ENCODE assay signal across 8 cellular contexts in genomic region chrX:136909706-136910564, GRCh38. TPM values are rescaled to one million over a fixed set of nuclear protein-coding genes. Genes with fewer than 3 reads are reported as not detected.
DNase-seq lines count a peak whose midpoint lies in the region; ATAC-seq and TF ChIP-seq lines count a peak whose summit lies in the region.

No MANE protein-coding gene starts in this region.

- DNase-seq in C1 segment of cervical spinal cord (lab: John Stamatoyannopoulos, UW) (peak in 12 of 14 donors; percentile 17 to 93 (median 52)), NCI-H526 (lab: John Stamatoyannopoulos, UW) (peak; percentile 88 to 89), dermis blood vessel endothelial cell (peak; percentile 72), left lung (peak in 1 of 2 donors; percentile 85)
- peak; percentile 89 for DNase-seq in activated CD4-positive, alpha-beta T cell treated with anti-CD3 and anti-CD28 coated beads, Interleukin-2, amount 10 ng/mL, durations not matched to agents 24 days and 14 days
- DNase-seq in stimulated activated CD4-positive, alpha-beta T cell treated with anti-CD3 and anti-CD28 coated beads, Interleukin-2, amount 100 ng/mL, for 48 hours: peak; percentile 35 to 42

- no peaks in the 10 kb centered on the region for H3K9me3 Mint-ChIP-seq in activated CD4-positive, alpha-beta T cell treated with anti-CD3 and anti-CD28 coated beads, Interleukin-2, amount 10 ng/mL, durations not matched to agents 24 days and 14 days

- peak overlapping the region; percentile 94 for H3K27ac Mint-ChIP-seq in activated CD4-positive, alpha-beta T cell treated with anti-CD3 and anti-CD28 coated beads, Interleukin-2, amount 10 ng/mL, durations not matched to agents 24 days and 14 days

- ATAC-seq in GM19351 (IDR thresholded peaks at IDR 0.05; ENCODE audit: unreplicated experiment) (peak; percentile 65), HG03469 (IDR thresholded peaks at IDR 0.05; ENCODE audit: unreplicated experiment) (peak; percentile 36), left lung (peak; percentile 88)

- no peaks in the 10 kb centered on the region for H3K27me3 Mint-ChIP-seq in activated CD4-positive, alpha-beta T cell treated with anti-CD3 and anti-CD28 coated beads, Interleukin-2, amount 10 ng/mL, durations not matched to agents 24 days and 14 days

- intact Hi-C loops in activated CD4-positive, alpha-beta T cell treated with anti-CD3 and anti-CD28 coated beads, Interleukin-2, amount 10 ng/mL, durations not matched to agents 24 days and 14 days (cut with micrococcal nuclease): loop anchor here (1.0 to 10.0 kb wide), 2 partner anchors 30 to 415 kb away; partner anchors contain the start of genes HTATSF1 and RBMX
- intact Hi-C loops in left lung (cut with DNase I): no loop called here

- no peaks in the 10 kb centered on the region for H3K27me3 ChIP-seq in left lung

- H3K4me3 Mint-ChIP-seq in activated CD4-positive, alpha-beta T cell treated with anti-CD3 and anti-CD28 coated beads, Interleukin-2, amount 10 ng/mL, durations not matched to agents 24 days and 14 days: peak overlapping the region; percentile 96

- no peak for TF ChIP-seq CTCF in left lung (IDR thresholded peaks at IDR 0.05)

- no peaks in the 10 kb centered on the region for H3K36me3 ChIP-seq in left lung

- H3K27ac ChIP-seq in left lung: peak overlapping the region; percentile 82 to 87

- peaks cover 13% of the 10 kb centered on the region for H3K4me1 Mint-ChIP-seq in activated CD4-positive, alpha-beta T cell treated with anti-CD3 and anti-CD28 coated beads, Interleukin-2, amount 10 ng/mL, durations not matched to agents 24 days and 14 days

- peaks cover 0 to 7% of the 10 kb centered on the region in 2 donors for H3K4me1 ChIP-seq in left lung

- no peaks in the 10 kb centered on the region for H3K36me3 Mint-ChIP-seq in activated CD4-positive, alpha-beta T cell treated with anti-CD3 and anti-CD28 coated beads, Interleukin-2, amount 10 ng/mL, durations not matched to agents 24 days and 14 days (ENCODE audit: low read depth)

- no peaks in the 10 kb centered on the region for H3K9me3 ChIP-seq in left lung

- H3K4me3 ChIP-seq in left lung: peak overlapping the region; percentile 60 to 72

RNA-seq across cellular contexts. Expression of gene RBMX, which starts 29.4 kb away (rescaled TPM):
- 324 and 334 TPM in 2 replicates for total RNA-seq in activated CD4-positive, alpha-beta T cell treated with anti-CD3 and anti-CD28 coated beads, Interleukin-2, amount 10 ng/mL, durations not matched to agents 24 days and 14 days
- total RNA-seq in dermis blood vessel endothelial cell: 200 and 299 TPM in 2 replicates
- 100 to 1,000 TPM; 102 to 121 TPM for total RNA-seq in left lung

Comparison
In these comparisons a context has a peak if more than half of its experiments do, and no peak if none do; other contexts are left out.
1. ATAC-seq: peak in every context shown above with its lines; median percentile 88 in left lung; 65 in GM19351; 36 in HG03469.